In genomic region chr10:89659185-89660131, GRCh38 we compare ENCODE assay signal across 1 cellular context.
TF ChIP-seq lines count a peak whose summit lies in the region.

No MANE protein-coding gene starts in this region.

TF ChIP-seq in SK-N-SH, 30 proteins besides CTCF, POLR2A, EP300 and RAD21 (continued from another document):
- TF ChIP-seq IRF3 (IDR thresholded peaks at IDR 0.05; ENCODE audit: low read depth, low read length) (no peak), GABPA (IDR thresholded peaks at IDR 0.05; ENCODE audit: low read depth) (no peak), MEF2A (IDR thresholded peaks at IDR 0.05; ENCODE audit: borderline replicate concordance, low read depth) (peak; percentile 74; the same call in 1 of the 2 replicates), ZBTB33 (IDR thresholded peaks at IDR 0.05; ENCODE audit: borderline replicate concordance, low read depth) (no peak), RFX5 (IDR thresholded peaks at IDR 0.05; ENCODE audit: low read length) (no peak), RCOR1 (IDR thresholded peaks at IDR 0.05; ENCODE audit: low read length) (no peak), FOXM1 (IDR thresholded peaks at IDR 0.05; ENCODE audit: low read depth) (no peak), NFIC (IDR thresholded peaks at IDR 0.05; ENCODE audit: borderline replicate concordance) (peak; percentile 85), REST (IDR thresholded peaks at IDR 0.05; ENCODE audit: low read depth, low read length) (no peak), JUND (IDR thresholded peaks at IDR 0.05) (peak; percentile 50), MXI1 (IDR thresholded peaks at IDR 0.05; ENCODE audit: low read depth, low read length) (no peak), NRF1 (IDR thresholded peaks at IDR 0.05; ENCODE audit: low read depth, low read length) (no peak), RXRA (IDR thresholded peaks at IDR 0.05; ENCODE audit: borderline replicate concordance, low read depth) (no peak; the same call in 1 of the 2 replicates), CHD2 (IDR thresholded peaks at IDR 0.05; ENCODE audit: low read length, partially characterized antibody) (no peak), TAF1 (IDR thresholded peaks at IDR 0.05; ENCODE audit: borderline replicate concordance, low read depth, low read length) (no peak)
- TF ChIP-seq, protein P1, sequence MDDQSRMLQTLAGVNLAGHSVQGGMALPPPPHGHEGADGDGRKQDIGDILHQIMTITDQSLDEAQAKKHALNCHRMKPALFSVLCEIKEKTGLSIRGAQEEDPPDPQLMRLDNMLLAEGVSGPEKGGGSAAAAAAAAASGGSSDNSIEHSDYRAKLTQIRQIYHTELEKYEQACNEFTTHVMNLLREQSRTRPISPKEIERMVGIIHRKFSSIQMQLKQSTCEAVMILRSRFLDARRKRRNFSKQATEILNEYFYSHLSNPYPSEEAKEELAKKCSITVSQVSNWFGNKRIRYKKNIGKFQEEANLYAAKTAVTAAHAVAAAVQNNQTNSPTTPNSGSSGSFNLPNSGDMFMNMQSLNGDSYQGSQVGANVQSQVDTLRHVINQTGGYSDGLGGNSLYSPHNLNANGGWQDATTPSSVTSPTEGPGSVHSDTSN (IDR thresholded peaks at IDR 0.05) = no peak; the same call in 1 of the 2 replicates
- TF ChIP-seq, protein P2, sequence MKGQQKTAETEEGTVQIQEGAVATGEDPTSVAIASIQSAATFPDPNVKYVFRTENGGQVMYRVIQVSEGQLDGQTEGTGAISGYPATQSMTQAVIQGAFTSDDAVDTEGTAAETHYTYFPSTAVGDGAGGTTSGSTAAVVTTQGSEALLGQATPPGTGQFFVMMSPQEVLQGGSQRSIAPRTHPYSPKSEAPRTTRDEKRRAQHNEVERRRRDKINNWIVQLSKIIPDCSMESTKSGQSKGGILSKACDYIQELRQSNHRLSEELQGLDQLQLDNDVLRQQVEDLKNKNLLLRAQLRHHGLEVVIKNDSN (IDR thresholded peaks at IDR 0.05; ENCODE audit: borderline replicate concordance, low read depth) = no peak
- TF ChIP-seq, protein P3, sequence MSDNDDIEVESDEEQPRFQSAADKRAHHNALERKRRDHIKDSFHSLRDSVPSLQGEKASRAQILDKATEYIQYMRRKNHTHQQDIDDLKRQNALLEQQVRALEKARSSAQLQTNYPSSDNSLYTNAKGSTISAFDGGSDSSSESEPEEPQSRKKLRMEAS (IDR thresholded peaks at IDR 0.05; ENCODE audit: low read depth) = 0 out of 2 replicates have a peak, but pooled peaks have one; percentile 27
